ENCODE assay signal across 2 cellular contexts in genomic region chr12:104280111-104280510, GRCh38.
TF ChIP-seq lines count a peak whose summit lies in the region.

No MANE protein-coding gene starts in this region.

TF ChIP-seq in SK-N-SH, 30 proteins besides CTCF, POLR2A, EP300 and RAD21 (continued from another document):
- TF ChIP-seq REST (IDR thresholded peaks at IDR 0.05; ENCODE audit: low read depth, low read length) (no peak), YY1 (IDR thresholded peaks at IDR 0.05; ENCODE audit: low read depth) (no peak), FOXJ3 (CRISPR knock-in tag; IDR thresholded peaks at IDR 0.05) (no peak), JUND (IDR thresholded peaks at IDR 0.05) (no peak), CHD2 (IDR thresholded peaks at IDR 0.05; ENCODE audit: low read length, partially characterized antibody) (no peak), RFX5 (IDR thresholded peaks at IDR 0.05; ENCODE audit: low read length) (no peak), POLR2AphosphoS5 (IDR thresholded peaks at IDR 0.05; ENCODE audit: low read depth, low read length) (no peak), RCOR1 (IDR thresholded peaks at IDR 0.05; ENCODE audit: low read length) (no peak), USF2 (IDR thresholded peaks at IDR 0.05; ENCODE audit: borderline replicate concordance, low read depth, low read length) (no peak), GABPA (IDR thresholded peaks at IDR 0.05; ENCODE audit: low read depth) (no peak), ELF1 (IDR thresholded peaks at IDR 0.05) (no peak)

TF ChIP-seq in SK-N-SH treated with all-trans-retinoic acid at 6 μM for 48 hours, 23 proteins besides CTCF, POLR2A, EP300 and RAD21 (continued from another document):
- TF ChIP-seq TSHZ2 (CRISPR knock-in tag; IDR thresholded peaks at IDR 0.05) (no peak), ZFP3 (CRISPR knock-in tag; IDR thresholded peaks at IDR 0.05) (no peak), ESRRG (CRISPR knock-in tag; IDR thresholded peaks at IDR 0.05) (no peak), BACH2 (CRISPR knock-in tag; IDR thresholded peaks at IDR 0.05; ENCODE audit: borderline replicate concordance) (no peak), ISL1 (CRISPR knock-in tag; IDR thresholded peaks at IDR 0.05) (no peak), ZNF565 (CRISPR knock-in tag; conservative IDR thresholded peaks at IDR 0.05; ENCODE audit: low read depth) (no peak), ZFP30 (CRISPR knock-in tag; IDR thresholded peaks at IDR 0.05) (no peak), RARB (CRISPR knock-in tag; IDR thresholded peaks at IDR 0.05) (no peak), CSDC2 (CRISPR knock-in tag; IDR thresholded peaks at IDR 0.05) (no peak), CSRNP3 (CRISPR knock-in tag; IDR thresholded peaks at IDR 0.05) (no peak), GLIS3 (CRISPR knock-in tag; IDR thresholded peaks at IDR 0.05) (no peak)
